Comparison of ENCODE assay signal across 13 cellular contexts in the genomic region with DNA sequence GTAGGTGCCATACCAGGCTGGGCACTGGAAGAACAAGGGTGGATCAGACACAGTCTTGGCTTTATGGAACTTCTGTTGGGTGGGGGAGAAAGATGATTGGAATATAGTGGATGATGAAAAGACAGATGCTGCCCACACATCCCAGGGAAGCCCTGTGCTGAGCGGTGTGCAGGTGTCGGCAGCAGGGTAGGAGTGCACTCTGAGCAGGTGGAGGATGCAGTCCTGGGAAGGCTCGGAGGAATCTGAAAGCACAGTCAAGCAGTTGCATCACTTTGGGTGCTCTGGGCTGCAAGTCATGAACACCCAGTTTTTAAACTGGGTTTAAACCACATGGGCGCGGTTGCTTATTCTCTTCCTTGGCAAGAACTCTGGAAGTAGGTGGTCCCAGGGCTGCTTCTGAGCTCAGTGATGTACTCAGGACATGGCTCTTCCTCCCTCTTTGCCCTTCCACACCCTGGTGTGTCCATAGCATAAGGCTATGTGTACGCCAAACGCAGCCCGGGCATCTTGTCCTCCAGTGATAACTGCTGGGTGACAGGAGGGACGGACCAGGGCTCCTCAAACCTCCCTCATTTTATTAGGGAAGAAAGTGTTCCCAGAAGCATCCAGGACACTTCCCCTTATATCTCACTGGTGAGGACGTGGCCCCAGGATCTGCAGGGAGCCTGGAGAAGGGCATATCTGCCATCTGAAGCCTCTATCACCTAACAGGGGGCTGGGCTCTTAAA.
DNase-seq lines count a peak whose midpoint lies in the region; ATAC-seq, FAIRE-seq and TF ChIP-seq lines count a peak whose summit lies in the region.
"Had no signal": no experiment of that assay in that cellular context is flagged by ENCODE, and none has a peak within 500 bp of the region (broad histone marks: within the 10 kb centered on the region; RNA-seq: fewer than 3 reads in every experiment).

No MANE protein-coding gene starts in this region.

- peaks cover 77% of the 10 kb centered on the region for H3K4me1 Mint-ChIP-seq in activated T-cell treated with anti-CD3 and anti-CD28 coated beads, Interleukin-2, amount 50 U/mL, for 24 hours (ENCODE audit: low read depth)
- H3K4me1 Mint-ChIP-seq in GM23338 (peaks cover 14% of the 10 kb centered on the region), HFFc6 (ENCODE audit: low read depth) (peaks cover 69% of the 10 kb centered on the region)

- H2AFZ ChIP-seq in endothelial cell of umbilical vein (ENCODE audit: low read depth, low read length) (no peak overlapping the region), GM23338 (no peak overlapping the region)

- no peaks in the 10 kb centered on the region for H3K36me3 Mint-ChIP-seq in activated T-cell treated with anti-CD3 and anti-CD28 coated beads, Interleukin-2, amount 50 U/mL, for 24 hours (ENCODE audit: low read depth)
- H3K36me3 Mint-ChIP-seq in GM23338 (ENCODE audit: low read depth) (no peaks in the 10 kb centered on the region), HFFc6 (ENCODE audit: low read depth) (peaks cover 10% of the 10 kb centered on the region)

- H3K36me3 ChIP-seq in endothelial cell of umbilical vein (ENCODE audit: control insufficient read depth in 2 of 2, extremely low read depth in 1 of 2, insufficient read depth in 2 of 2, low read length in 2 of 2) (no peaks in the 10 kb centered on the region), skeletal muscle tissue (ENCODE audit: control insufficient read depth in 3 of 3, insufficient read depth in 3 of 3, low read length in 3 of 3) (no peaks in the 10 kb centered on the region), GM23338 (ENCODE audit: insufficient read depth) (no peaks in the 10 kb centered on the region)
- H3K36me3 ChIP-seq: right lobe of liver, WERI-Rb-1 had no signal

- BruUV-seq in endothelial cell of umbilical vein (replicated peaks; lab: Mats Ljungman, UMichigan) = no TSS peak

- H3K27me3 Mint-ChIP-seq in activated T-cell treated with anti-CD3 and anti-CD28 coated beads, Interleukin-2, amount 50 U/mL, for 24 hours = peaks cover 94% of the 10 kb centered on the region
- peaks cover 22% of the 10 kb centered on the region for H3K27me3 Mint-ChIP-seq in GM23338 (ENCODE audit: insufficient read depth, low read depth, poor library complexity)
- peaks cover 37% of the 10 kb centered on the region for H3K27me3 Mint-ChIP-seq in HFFc6 (ENCODE audit: insufficient read depth)

- intact Hi-C loops in endothelial cell of umbilical vein (cut with micrococcal nuclease) = loop anchor here (2.0 to 5.0 kb wide), 3 partner anchors 26 to 84 kb away; partner anchors contain the start of gene SH3RF3

- no peak for TF ChIP-seq POLR2A in endothelial cell of umbilical vein (IDR thresholded peaks at IDR 0.05; ENCODE audit: low read depth, low read length)

- H3K79me2 ChIP-seq in endothelial cell of umbilical vein (ENCODE audit: control insufficient read depth, insufficient read depth, low read length) = peaks cover 16% of the 10 kb centered on the region
- H3K79me2 ChIP-seq in GM23338 (replicated peaks; ENCODE audit: insufficient read depth) = no peaks in the 10 kb centered on the region

- no peaks in the 10 kb centered on the region for H3K9me1 ChIP-seq in endothelial cell of umbilical vein (replicated peaks; ENCODE audit: control insufficient read depth, extremely low read depth, insufficient read depth, low read length)

- no peaks in the 10 kb centered on the region for H3F3A ChIP-seq in GM23338 (replicated peaks; ENCODE audit: low read depth)

- H3K9me3 ChIP-seq in endothelial cell of umbilical vein (replicated peaks; ENCODE audit: control insufficient read depth, insufficient read depth, low read length) (no peaks in the 10 kb centered on the region), skeletal muscle tissue (ENCODE audit: control insufficient read depth in 3 of 3, low read length in 3 of 3) (no peaks in the 10 kb centered on the region)
- H3K9me3 ChIP-seq: body of pancreas, right lobe of liver had no signal

- no peak for FAIRE-seq in endothelial cell of umbilical vein (lab: Jason Lieb, UNC)

- H3K4me1 ChIP-seq in endothelial cell of umbilical vein (ENCODE audit: control insufficient read depth, extremely low read depth, insufficient read depth, low read length) = peaks cover 36% of the 10 kb centered on the region
- peaks cover 24 to 64% (median 45%) of the 10 kb centered on the region in 3 donors for H3K4me1 ChIP-seq in skeletal muscle tissue (ENCODE audit: control insufficient read depth in 3 of 3, insufficient read depth in 3 of 3, low read length in 3 of 3)
- no peaks in the 10 kb centered on the region for H3K4me1 ChIP-seq in GM23338 (ENCODE audit: insufficient read depth)

- H3K4me2 ChIP-seq in endothelial cell of umbilical vein (ENCODE audit: insufficient read depth, low read length) (no peak overlapping the region), GM23338 (no peak overlapping the region)

- CTCF ChIA-PET in endothelial cell of umbilical vein (lab: Charles Lee) = interaction anchor here (1.3 to 3.5 kb wide), 2 partner anchors 13 to 25 kb away, joined by 4 to 12 read pairs; no protein-coding TSS in a partner anchor

- peaks cover 6% of the 10 kb centered on the region for H3K9me3 Mint-ChIP-seq in activated T-cell treated with anti-CD3 and anti-CD28 coated beads, Interleukin-2, amount 50 U/mL, for 24 hours
- H3K9me3 Mint-ChIP-seq in GM23338 = no peaks in the 10 kb centered on the region; the same call in 2 of the 3 replicates
- no peaks in the 10 kb centered on the region; the same call in 1 of the 2 replicates for H3K9me3 Mint-ChIP-seq in HFFc6
- H3K9me3 Mint-ChIP-seq: nephron had no signal

- TF ChIP-seq CTCF in endothelial cell of umbilical vein (IDR thresholded peaks at IDR 0.05; ENCODE audit: extremely low read depth in 1 of 2, insufficient read depth in 1 of 2, low read depth in 1 of 2, low read length in 2 of 2) = no peak
- no peak for TF ChIP-seq CTCF in GM23338 (conservative IDR thresholded peaks at IDR 0.05; ENCODE audit: low read depth in 2 of 2)
- TF ChIP-seq CTCF in HFFc6 (IDR thresholded peaks at IDR 0.05) = no peak

- peak overlapping the region; percentile 17 for H3K27ac ChIP-seq in endothelial cell of umbilical vein (ENCODE audit: insufficient read depth, low read depth, low read length)
- peak overlapping the region; percentile 61 for H3K27ac ChIP-seq in skeletal muscle tissue (ENCODE audit: low read depth, low read length)
- H3K27ac ChIP-seq in GM23338 (ENCODE audit: low read depth) = no peak overlapping the region
- H3K27ac ChIP-seq: body of pancreas, right lobe of liver, WERI-Rb-1 had no signal

- H3K27ac Mint-ChIP-seq in activated T-cell treated with anti-CD3 and anti-CD28 coated beads, Interleukin-2, amount 50 U/mL, for 24 hours = peak overlapping the region; percentile 92
- H3K27ac Mint-ChIP-seq in GM23338 (no peak overlapping the region; the same call in 1 of the 2 replicates), HFFc6 (no peak overlapping the region)
- H3K27ac Mint-ChIP-seq: nephron had no signal

- no peak for DNase-seq in activated T-cell treated with anti-CD3 and anti-CD28 coated beads, Interleukin-2, amount 50 U/mL, for 24 hours
- no peak for DNase-seq in activated T-cell treated with anti-CD3 and anti-CD28 coated beads, Interleukin-2, amount 50 U/mL, for 1 hour
- DNase-seq in RPMI8226 (peak; percentile 69), endothelial cell of umbilical vein (ENCODE audit: low read depth, low spot score) (no peak), GM23338 (ENCODE audit: low spot score) (no peak), HFFc6 (no peak), Ammon's horn (ENCODE audit: low spot score) (no peak)
- DNase-seq: DMS153, right lobe of liver, WERI-Rb-1 had no signal

- no peaks in the 10 kb centered on the region for H3K9me2 ChIP-seq in GM23338 (ENCODE audit: insufficient read depth)

- H3K4me3 ChIP-seq in endothelial cell of umbilical vein (replicated peaks in 1 of 3; ENCODE audit: insufficient read depth in 1 of 3, low read depth in 1 of 3, low read length in 3 of 3) (no peak overlapping the region), skeletal muscle tissue (ENCODE audit: low read length in 3 of 3) (no peak overlapping the region), GM23338 (no peak overlapping the region)
- H3K4me3 ChIP-seq: body of pancreas, right lobe of liver had no signal

- peak overlapping the region; percentile 65 for H3K4me3 Mint-ChIP-seq in activated T-cell treated with anti-CD3 and anti-CD28 coated beads, Interleukin-2, amount 50 U/mL, for 24 hours
- H3K4me3 Mint-ChIP-seq in GM23338 = no peak overlapping the region
- H3K4me3 Mint-ChIP-seq in HFFc6 = no peak overlapping the region
- H3K4me3 Mint-ChIP-seq: nephron had no signal

- no peaks in the 10 kb centered on the region for H4K20me1 ChIP-seq in endothelial cell of umbilical vein (replicated peaks; ENCODE audit: control insufficient read depth, extremely low read depth, insufficient read depth, low read length)
- no peaks in the 10 kb centered on the region for H4K20me1 ChIP-seq in GM23338 (replicated peaks; ENCODE audit: insufficient read depth)

- H3K9ac ChIP-seq in endothelial cell of umbilical vein (replicated peaks; ENCODE audit: extremely low read depth, insufficient read depth, low read length) (no peak overlapping the region), skeletal muscle tissue (ENCODE audit: low read depth in 1 of 3, low read length in 3 of 3) (no peak overlapping the region)

- H3K27me3 ChIP-seq in endothelial cell of umbilical vein (ENCODE audit: control insufficient read depth in 2 of 2, insufficient read depth in 2 of 2, low read length in 2 of 2) (no peaks in the 10 kb centered on the region), skeletal muscle tissue (ENCODE audit: control insufficient read depth in 3 of 3, insufficient read depth in 3 of 3, low read length in 3 of 3) (no peaks in the 10 kb centered on the region), GM23338 (ENCODE audit: insufficient read depth) (no peaks in the 10 kb centered on the region)
- H3K27me3 ChIP-seq: body of pancreas, right lobe of liver had no signal

- ATAC-seq in GM23338 = no peak
- ATAC-seq: body of pancreas had no signal

- POLR2A ChIA-PET in endothelial cell of umbilical vein (lab: Charles Lee) = no interaction called here

- dilution Hi-C loops in endothelial cell of umbilical vein (cut with MboI; ENCODE audit: extremely low pct_ligation_motif_present, low sequenced_read_pairs) = no loop called here

TF ChIP-seq in endothelial cell of umbilical vein, 7 proteins besides CTCF, POLR2A, EP300 and RAD21:
- TF ChIP-seq POLR2AphosphoS5 (IDR thresholded peaks at IDR 0.05; ENCODE audit: insufficient read depth, low read depth, low read length) = no peak
- TF ChIP-seq FOS (IDR thresholded peaks at IDR 0.05; ENCODE audit: borderline replicate concordance, insufficient read depth, low read length) = no peak

TF ChIP-seq in GM23338, 12 proteins besides CTCF, POLR2A, EP300 and RAD21 (continues in another document):
- TF ChIP-seq EZH2phosphoT487 (IDR thresholded peaks at IDR 0.05; ENCODE audit: unreplicated experiment) = no peak
- no peak for TF ChIP-seq JUNB (IDR thresholded peaks at IDR 0.05; ENCODE audit: unreplicated experiment)
